ENCODE assay signal across 1 cellular context in genomic region chr3:150495149-150495548, GRCh38.
A peak's percentile ranks its signal among the peaks of the same experiment; 100 is the strongest.
TF ChIP-seq lines count a peak whose summit lies in the region.

No MANE protein-coding gene starts in this region.

TF ChIP-seq in K562, 482 proteins besides CTCF, POLR2A, EP300 and RAD21:
- TF ChIP-seq ZBTB40 (IDR thresholded peaks at IDR 0.05): 0 out of 2 replicates have a peak, but pooled peaks have one; percentile 13
- no peak for TF ChIP-seq ZBTB40 (CRISPR knock-in tag; IDR thresholded peaks at IDR 0.05)
- no peak for TF ChIP-seq ZNF282 (CRISPR knock-in tag; IDR thresholded peaks at IDR 0.05)
- TF ChIP-seq HLTF (IDR thresholded peaks at IDR 0.05): 0 out of 2 replicates have a peak, but pooled peaks have one; percentile 38
- 0 out of 4 replicates have a peak, but pooled peaks of 1 of the 2 experiments have one; percentile 25 for TF ChIP-seq MNT (conservative IDR thresholded peaks at IDR 0.05)
- TF ChIP-seq CHAMP1 (IDR thresholded peaks at IDR 0.05): 0 out of 2 replicates have a peak, but pooled peaks have one; percentile 55
- 0 out of 2 replicates have a peak, but pooled peaks have one; percentile 24 for TF ChIP-seq NR1H2 (CRISPR knock-in tag; IDR thresholded peaks at IDR 0.05)
- TF ChIP-seq NBN (IDR thresholded peaks at IDR 0.05; ENCODE audit: low read depth): peak; percentile 56; the same call in 1 of the 2 replicates
- TF ChIP-seq EP400 (IDR thresholded peaks at IDR 0.05): peak; percentile 46; the same call in 1 of the 2 replicates
- TF ChIP-seq EHMT2 (IDR thresholded peaks at IDR 0.05): no peak
- TF ChIP-seq DEAF1 (CRISPR knock-in tag; IDR thresholded peaks at IDR 0.05): no peak
- no peak for TF ChIP-seq MAFK (IDR thresholded peaks at IDR 0.05; ENCODE audit: low read length)
- no peak for TF ChIP-seq MTF1 (CRISPR knock-in tag; IDR thresholded peaks at IDR 0.05; ENCODE audit: borderline replicate concordance)
- TF ChIP-seq FOXK2 (conservative IDR thresholded peaks at IDR 0.05 in 1 of 2, IDR thresholded peaks at IDR 0.05 in 1 of 2; ENCODE audit: low read depth in 2 of 2): peak in 1 of 2 experiments; percentile 56; a peak in 1 of 4 replicates
- peak in 1 of 2 experiments; percentile 13 for TF ChIP-seq NCOA2 (IDR thresholded peaks at IDR 0.05; ENCODE audit: partially characterized antibody in 2 of 2)
- TF ChIP-seq BRD9 (IDR thresholded peaks at IDR 0.05; ENCODE audit: low read depth, partially characterized antibody): peak; percentile 56
- TF ChIP-seq SMARCA4 (IDR thresholded peaks at IDR 0.05): 0 out of 2 replicates have a peak, but pooled peaks have one; percentile 35
- peak; percentile 89 for TF ChIP-seq PKNOX1 (IDR thresholded peaks at IDR 0.05)
- TF ChIP-seq HMGXB4 (CRISPR knock-in tag; IDR thresholded peaks at IDR 0.05): no peak
- TF ChIP-seq MLLT1 (IDR thresholded peaks at IDR 0.05): peak; percentile 33 to 51; a peak in 1 of 4 replicates
- TF ChIP-seq PHB2 (IDR thresholded peaks at IDR 0.05; ENCODE audit: low read depth): no peak
- TF ChIP-seq TAF9B (IDR thresholded peaks at IDR 0.05; ENCODE audit: partially characterized antibody): peak; percentile 22
